In the genomic region with DNA sequence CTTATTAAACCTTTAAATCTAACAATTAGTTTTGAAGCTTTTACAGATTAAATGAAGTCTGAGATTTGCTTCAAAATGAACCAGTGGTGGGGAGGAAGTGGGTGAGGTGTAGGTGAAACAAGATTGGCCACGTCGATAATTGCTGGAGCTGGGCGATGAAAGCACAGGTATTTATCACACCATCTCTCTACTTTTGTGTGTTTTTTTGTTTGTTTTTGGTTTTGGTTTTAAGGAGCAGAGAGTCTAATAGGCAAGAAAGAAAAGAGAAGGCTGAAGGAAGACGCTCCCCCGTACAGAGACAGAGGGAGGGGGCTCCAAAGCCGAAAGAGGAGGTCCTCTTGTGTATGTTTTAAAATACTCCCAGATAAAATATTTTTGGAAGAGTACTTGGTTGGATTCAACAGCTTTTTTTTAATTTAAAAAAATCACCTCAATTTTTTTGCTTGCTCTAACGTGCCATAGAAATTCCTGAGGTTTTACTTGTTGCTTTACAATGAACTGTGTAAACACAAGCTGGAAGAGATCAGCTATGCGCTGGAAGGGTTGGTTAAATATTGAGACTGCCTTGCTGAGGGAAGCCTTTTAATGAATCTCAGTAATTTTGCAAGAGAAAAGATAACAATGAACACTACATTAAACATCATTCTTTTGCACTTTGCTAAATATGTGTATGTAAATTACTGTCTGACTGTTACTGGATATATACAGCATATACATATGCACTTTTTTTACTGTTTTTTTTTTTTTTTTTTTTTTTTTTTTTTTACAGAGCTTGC, we compare ENCODE assay signal across 10 cellular contexts. TPM values are rescaled to one million over a fixed set of nuclear protein-coding genes. Genes with fewer than 3 reads are reported as not detected.
DNase-seq lines count a peak whose midpoint lies in the region; ATAC-seq and TF ChIP-seq lines count a peak whose summit lies in the region.
"Had no signal": no experiment of that assay in that cellular context is flagged by ENCODE, and none has a peak within 500 bp of the region (broad histone marks: within the 10 kb centered on the region; RNA-seq: fewer than 3 reads in every experiment).

No MANE protein-coding gene starts in this region.

- intact Hi-C loops in lower leg skin (cut with DNase I; ENCODE audit: low total_unique reads) = no loop called here

- WGBS in lower leg skin, 2 donors = 27 to 30% methylated on average over 8 of the region's 8 CpGs

- TF ChIP-seq POLR2A in lower leg skin (IDR thresholded peaks at IDR 0.05) = no peak

- no peak for DNase-seq in activated T-cell treated with anti-CD3 and anti-CD28 coated beads, Interleukin-2, amount 50 U/mL, for 4 hours
- DNase-seq in activated T-cell treated with anti-CD3 and anti-CD28 coated beads, Interleukin-2, amount 50 U/mL, for 48 hours = no peak
- DNase-seq in SW480 (ENCODE audit: low spot score) = peak; percentile 80
- DNase-seq in endothelial cell (ENCODE audit: low spot score) = no peak
- DNase-seq in stromal cell of bone marrow (ENCODE audit: low read depth) = peak; percentile 27
- no peak for DNase-seq in GM13977 (ENCODE audit: low spot score)
- no peak for DNase-seq in lower leg skin (ENCODE audit: low spot score in 2 of 2)
- DNase-seq: spleen had no signal

- no peaks in the 10 kb centered on the region for H3K9me3 Mint-ChIP-seq in activated T-cell treated with anti-CD3 and anti-CD28 coated beads, Interleukin-2, amount 50 U/mL, for 4 hours
- no peaks in the 10 kb centered on the region for H3K9me3 Mint-ChIP-seq in endothelial cell (ENCODE audit: unreplicated experiment)

- peak overlapping the region; percentile 69 for H3K4me3 Mint-ChIP-seq in activated T-cell treated with anti-CD3 and anti-CD28 coated beads, Interleukin-2, amount 50 U/mL, for 4 hours
- no peak overlapping the region for H3K4me3 Mint-ChIP-seq in endothelial cell (ENCODE audit: unreplicated experiment)

- no peak overlapping the region for H3K4me3 ChIP-seq in lower leg skin (ENCODE audit: low read depth, poor library complexity, severe bottlenecking)
- H3K4me3 ChIP-seq: spleen had no signal

- H3K4me1 Mint-ChIP-seq in activated T-cell treated with anti-CD3 and anti-CD28 coated beads, Interleukin-2, amount 50 U/mL, for 4 hours (ENCODE audit: low read depth) = peaks cover 29% of the 10 kb centered on the region
- H3K4me1 Mint-ChIP-seq in endothelial cell (ENCODE audit: unreplicated experiment) = peaks cover 18% of the 10 kb centered on the region

- no peaks in the 10 kb centered on the region for H3K36me3 Mint-ChIP-seq in activated T-cell treated with anti-CD3 and anti-CD28 coated beads, Interleukin-2, amount 50 U/mL, for 4 hours (ENCODE audit: insufficient read depth)
- no peaks in the 10 kb centered on the region for H3K36me3 Mint-ChIP-seq in endothelial cell (ENCODE audit: low read depth, unreplicated experiment)

- TF ChIP-seq CTCF in endothelial cell (IDR thresholded peaks at IDR 0.05; ENCODE audit: unreplicated experiment) (no peak), GM13977 (IDR thresholded peaks at IDR 0.05; ENCODE audit: extremely low read depth, insufficient read depth, missing control alignments) (no peak), lower leg skin (IDR thresholded peaks at IDR 0.05) (no peak)

- in situ Hi-C loops in GM13977 (cut with MboI; ENCODE audit: low pct_unique_long_range_greater_than_20kb, low sequenced_read_pairs, unreplicated experiment) = no loop called here

- peak; percentile 73 to 76 for ATAC-seq in activated T-cell treated with anti-CD3 and anti-CD28 coated beads, Interleukin-2, amount 50 U/mL, for 4 hours
- ATAC-seq in GM21825 (IDR thresholded peaks at IDR 0.05; ENCODE audit: unreplicated experiment) = no peak

- H3K27me3 Mint-ChIP-seq in activated T-cell treated with anti-CD3 and anti-CD28 coated beads, Interleukin-2, amount 50 U/mL, for 4 hours (ENCODE audit: low read depth) = no peaks in the 10 kb centered on the region
- peaks cover 3% of the 10 kb centered on the region for H3K27me3 Mint-ChIP-seq in endothelial cell (ENCODE audit: unreplicated experiment)

- peak overlapping the region; percentile 7 for H3K27ac Mint-ChIP-seq in endothelial cell (ENCODE audit: unreplicated experiment)
- H3K27ac Mint-ChIP-seq: IgD-negative memory B cell had no signal

RNA-seq across cellular contexts. Expression of a gene that starts 6.7 kb away (rescaled TPM):
- total RNA-seq in activated T-cell treated with anti-CD3 and anti-CD28 coated beads, Interleukin-2, amount 50 U/mL, for 4 hours = 10 to 100 TPM; 59.7 to 73.2 (median 60.9) TPM
- total RNA-seq in endothelial cell (ENCODE audit: unreplicated experiment) (94.5 TPM), lower leg skin (100 to 1,000 TPM in 1 of 4 donors, 10 to 100 TPM in 3; 80.2 to 138 (median 89.4) TPM)

Comparison
In these comparisons a context has a peak if more than half of its experiments do, and no peak if none do; other contexts are left out.
1. DNase-seq: peak in SW480 (single experiment) and stromal cell of bone marrow (single experiment); none in activated T-cell treated with anti-CD3 and anti-CD28 coated beads, Interleukin-2, amount 50 U/mL, for 4 hours (single experiment), activated T-cell treated with anti-CD3 and anti-CD28 coated beads, Interleukin-2, amount 50 U/mL, for 48 hours (0 of 2), endothelial cell (single experiment), GM13977 (single experiment) and lower leg skin (0 of 2).